In the genomic region with DNA sequence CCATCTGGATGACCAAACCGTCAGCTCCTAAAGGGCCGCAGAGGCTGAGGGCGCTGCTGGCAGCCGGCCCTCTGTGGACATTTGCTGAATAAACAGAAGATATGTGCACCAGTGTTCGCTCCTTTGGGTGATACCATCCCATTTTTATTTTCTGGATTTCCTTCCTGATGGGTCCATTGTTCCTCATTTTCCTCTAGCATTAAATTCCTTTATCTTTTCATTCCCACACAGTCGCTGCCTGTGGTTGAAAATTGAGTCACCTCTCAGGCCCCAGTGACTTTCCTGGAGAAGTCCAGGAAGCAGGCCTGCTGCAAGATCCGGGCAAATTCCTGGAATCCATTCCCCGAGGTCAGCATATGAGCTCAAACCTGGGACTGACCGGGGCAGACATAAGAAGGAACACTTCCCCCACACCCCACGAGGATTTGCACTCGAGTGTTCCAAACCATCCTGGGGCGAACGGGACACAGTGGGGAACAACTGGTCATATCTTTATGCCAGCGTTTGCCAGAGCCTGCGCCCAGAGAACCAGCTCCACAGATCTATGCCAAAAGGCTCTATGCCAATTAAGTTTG, we compare ENCODE assay signal across 11 cellular contexts.
DNase-seq lines count a peak whose midpoint lies in the region; ATAC-seq and TF ChIP-seq lines count a peak whose summit lies in the region.
"Had no signal": no experiment of that assay in that cellular context is flagged by ENCODE, and none has a peak within 500 bp of the region (broad histone marks: within the 10 kb centered on the region; RNA-seq: fewer than 3 reads in every experiment).

No MANE protein-coding gene starts in this region.

- no peaks in the 10 kb centered on the region for H3K4me1 ChIP-seq in endocrine pancreas (ENCODE audit: control insufficient read depth, insufficient read depth, low read length)
- no peaks in the 10 kb centered on the region for H3K4me1 ChIP-seq in BE2C

- H3K9ac ChIP-seq in endocrine pancreas (ENCODE audit: control insufficient read depth, insufficient read depth, low read length) = no peak overlapping the region

- H3K9me3 ChIP-seq in endocrine pancreas (ENCODE audit: control insufficient read depth, low read length) = no peaks in the 10 kb centered on the region
- no peaks in the 10 kb centered on the region for H3K9me3 ChIP-seq in BE2C
- H3K9me3 ChIP-seq: neutrophil had no signal

- no peak for TF ChIP-seq CTCF in BE2C (IDR thresholded peaks at IDR 0.05; ENCODE audit: low read depth, low read length)

- H3K4me3 ChIP-seq in endocrine pancreas (ENCODE audit: control insufficient read depth, insufficient read depth, low read length) (peak overlapping the region; percentile 83), BE2C (ENCODE audit: low read depth, low read length) (no peak overlapping the region)

- ATAC-seq in GM19463 (IDR thresholded peaks at IDR 0.05; ENCODE audit: unreplicated experiment) (no peak), GM21390 (IDR thresholded peaks at IDR 0.05; ENCODE audit: unreplicated experiment) (no peak), HG03097 (IDR thresholded peaks at IDR 0.05; ENCODE audit: low FRiP score, unreplicated experiment) (no peak)

- DNase-seq in ELR (ENCODE audit: low read depth) = peak; percentile 47
- DNase-seq in NCI-H69 (lab: John Stamatoyannopoulos, UW) = peak; percentile 86
- peak; percentile 90 for DNase-seq in pulmonary artery endothelial cell (ENCODE audit: low read depth, low spot score)
- DNase-seq in BE2C = no peak
- DNase-seq: amygdala, T-helper 1 cell had no signal

- H3K27me3 ChIP-seq in endocrine pancreas (ENCODE audit: control insufficient read depth, insufficient read depth, low read length) (no peaks in the 10 kb centered on the region), BE2C (no peaks in the 10 kb centered on the region)
- H3K27me3 ChIP-seq: neutrophil had no signal

- H3K36me3 ChIP-seq in endocrine pancreas (ENCODE audit: control insufficient read depth, insufficient read depth, low read length) = no peaks in the 10 kb centered on the region
- H3K36me3 ChIP-seq in BE2C = no peaks in the 10 kb centered on the region
- H3K36me3 ChIP-seq: neutrophil had no signal
